In genomic region chr3:74624301-74624700, GRCh38 we compare ENCODE assay signal across 31 cellular contexts.
A peak's percentile ranks its signal among the peaks of the same experiment; 100 is the strongest.
DNase-seq lines count a peak whose midpoint lies in the region; ATAC-seq, FAIRE-seq and TF ChIP-seq lines count a peak whose summit lies in the region.
"Had no signal": no experiment of that assay in that cellular context is flagged by ENCODE, and none has a peak within 500 bp of the region (broad histone marks: within the 10 kb centered on the region; RNA-seq: fewer than 3 reads in every experiment).

No MANE protein-coding gene starts in this region.

- H3K4me1 ChIP-seq in ACC112 (ENCODE audit: control insufficient read depth, insufficient read depth, low read length, unreplicated experiment) = no peaks in the 10 kb centered on the region
- H3K4me1 ChIP-seq: adrenal gland, esophagus muscularis mucosa, thyroid gland had no signal

- DNase-seq in ELR (ENCODE audit: low read depth) = peak; percentile 5
- DNase-seq in amniotic epithelial cell (ENCODE audit: low read depth) = peak; percentile 2
- peak; percentile 83 for DNase-seq in fibroblast of pulmonary artery (ENCODE audit: low read depth)
- no peak for DNase-seq in brain microvascular endothelial cell
- no peak for DNase-seq in urothelium cell line (ENCODE audit: low spot score)
- DNase-seq: activated CD4-positive, alpha-beta T cell treated with anti-CD3 and anti-CD28 coated beads, Interleukin-2, amount 50 U/mL, for 4 hours; activated naive CD4-positive, alpha-beta T cell; activated T-cell treated with anti-CD3 and anti-CD28 coated beads, Interleukin-2, amount 50 U/mL, for 72 hours; adrenal gland; C1 segment of cervical spinal cord; cortex of kidney; DMS79 treated with DMSO at 0.1 percent for 48 hours; effector memory CD8-positive, alpha-beta T cell; KG1; MM.1S; naive B cell; NCI-H1436; NCI-H2107; NCI-H446; occipital lobe; thyroid gland had no signal

- no peak for ATAC-seq in HG02938 (IDR thresholded peaks at IDR 0.05; ENCODE audit: unreplicated experiment)
- no peak for ATAC-seq in HG02678 (IDR thresholded peaks at IDR 0.05; ENCODE audit: unreplicated experiment)
- ATAC-seq: activated T-cell treated with anti-CD3 and anti-CD28 coated beads, Interleukin-2, amount 50 U/mL, for 72 hours; effector memory CD8-positive, alpha-beta T cell; GM23338 had no signal

- TF ChIP-seq CTCF in fibroblast of pulmonary artery (IDR thresholded peaks at IDR 0.05; ENCODE audit: low read length, missing control alignments) (no peak), brain microvascular endothelial cell (IDR thresholded peaks at IDR 0.05; ENCODE audit: low read depth, low read length, missing control alignments) (no peak)

- H3K36me3 ChIP-seq in ACC112 (ENCODE audit: insufficient read depth, low read length) = no peaks in the 10 kb centered on the region
- no peaks in the 10 kb centered on the region for H3K36me3 ChIP-seq in brain microvascular endothelial cell (replicated peaks)
- H3K36me3 ChIP-seq: adrenal gland, esophagus muscularis mucosa, thyroid gland had no signal

- H2AFZ ChIP-seq in ACC112 (ENCODE audit: low read length, unreplicated experiment) = no peak overlapping the region
- H2AFZ ChIP-seq: GM23338 had no signal

- FAIRE-seq in urothelium cell line (lab: Jason Lieb, UNC) = no peak
- FAIRE-seq: GM12892, keratinocyte, TTC549 had no signal

- H3K79me2 ChIP-seq in ACC112 (ENCODE audit: control insufficient read depth, insufficient read depth, low read length, unreplicated experiment) = no peaks in the 10 kb centered on the region

- H3K27ac ChIP-seq in ACC112 (ENCODE audit: low read depth, low read length) (0 out of 2 replicates have a peak overlapping the region, but pooled peaks have one; percentile 19), brain microvascular endothelial cell (no peak overlapping the region)
- H3K27ac ChIP-seq: adrenal gland, esophagus muscularis mucosa, RWPE1, skin epidermis, thyroid gland had no signal

- H3K4me3 ChIP-seq in ACC112 (ENCODE audit: low read depth, low read length) = no peak overlapping the region
- H3K4me3 ChIP-seq in fibroblast of pulmonary artery (replicated peaks; ENCODE audit: low read depth, low read length) = no peak overlapping the region
- H3K4me3 ChIP-seq in brain microvascular endothelial cell (ENCODE audit: low read depth, low read length) = no peak overlapping the region
- H3K4me3 ChIP-seq: adrenal gland, esophagus muscularis mucosa, GM23338, skin epidermis, thyroid gland had no signal

- no peaks in the 10 kb centered on the region for H3K27me3 ChIP-seq in ACC112 (ENCODE audit: insufficient read depth, low read length)
- H3K27me3 ChIP-seq in brain microvascular endothelial cell (replicated peaks) = no peaks in the 10 kb centered on the region
- H3K27me3 ChIP-seq: adrenal gland, esophagus muscularis mucosa, thyroid gland had no signal

- in situ Hi-C loops in brain microvascular endothelial cell (cut with HindIII; ENCODE audit: low pct_ligation_motif_present, low sequenced_read_pairs) = no loop called here

Comparison
In these comparisons a context has a peak if more than half of its experiments do, and no peak if none do; other contexts are left out.
1. DNase-seq: peak in ELR (single experiment), amniotic epithelial cell (single experiment) and fibroblast of pulmonary artery (single experiment); none in brain microvascular endothelial cell (single experiment) and urothelium cell line (single experiment).